Comparison of ENCODE assay signal across 16 cellular contexts in genomic region chr12:132103542-132104308, GRCh38.
"Had no signal": no experiment of that assay in that cellular context is flagged by ENCODE, and none has a peak within 500 bp of the region (broad histone marks: within the 10 kb centered on the region; RNA-seq: fewer than 3 reads in every experiment).

No MANE protein-coding gene starts in this region.

- H3K4me3 Mint-ChIP-seq: activated CD4-positive, alpha-beta T cell treated with anti-CD3 and anti-CD28 coated beads, Interleukin-2, amount 10 ng/mL, durations not matched to agents 24 days and 14 days; activated naive CD8-positive, alpha-beta T cell treated with anti-CD3 and anti-CD28 coated beads, Interleukin-2, amount 10 ng/mL, durations not matched to agents 7 days and 5 days; mesothelial cell of epicardium; stimulated activated memory B cell treated with anti-CD40 and anti-IgM and Interleukin-4, amounts not matched to agents 10 μg/mL and 1 μg/mL and 100 μg/mL, for 72 hours; T-helper 17 cell had no signal

- H3K27me3 ChIP-seq: foreskin keratinocyte had no signal

- H3K27me3 Mint-ChIP-seq: activated CD4-positive, alpha-beta T cell treated with anti-CD3 and anti-CD28 coated beads, Interleukin-2, amount 10 ng/mL, durations not matched to agents 24 days and 14 days; activated naive CD8-positive, alpha-beta T cell treated with anti-CD3 and anti-CD28 coated beads, Interleukin-2, amount 10 ng/mL, durations not matched to agents 7 days and 5 days; stimulated activated memory B cell treated with anti-CD40 and anti-IgM and Interleukin-4, amounts not matched to agents 10 μg/mL and 1 μg/mL and 100 μg/mL, for 72 hours; T-helper 17 cell had no signal

- DNase-seq: activated CD4-positive, alpha-beta T cell treated with anti-CD3 and anti-CD28 coated beads, Interleukin-2, amount 10 ng/mL, durations not matched to agents 24 days and 14 days; activated CD4-positive, CD25-positive, alpha-beta regulatory T cell; activated naive CD4-positive, alpha-beta T cell; activated naive CD8-positive, alpha-beta T cell treated with anti-CD3 and anti-CD28 coated beads, Interleukin-2, amount 10 ng/mL, durations not matched to agents 7 days and 5 days; activated T-cell treated with anti-CD3 and anti-CD28 coated beads for 4 hours; cortex of kidney; effector memory CD4-positive, alpha-beta T cell; foreskin keratinocyte; glutamatergic neuron; hypothalamus; left cardiac atrium; retina; T-helper 17 cell had no signal

- H3K9me3 Mint-ChIP-seq: activated CD4-positive, alpha-beta T cell treated with anti-CD3 and anti-CD28 coated beads, Interleukin-2, amount 10 ng/mL, durations not matched to agents 24 days and 14 days; activated naive CD8-positive, alpha-beta T cell treated with anti-CD3 and anti-CD28 coated beads, Interleukin-2, amount 10 ng/mL, durations not matched to agents 7 days and 5 days; mesothelial cell of epicardium; stimulated activated memory B cell treated with anti-CD40 and anti-IgM and Interleukin-4, amounts not matched to agents 10 μg/mL and 1 μg/mL and 100 μg/mL, for 72 hours had no signal

- H3K4me1 ChIP-seq: foreskin keratinocyte had no signal

- H3K27ac ChIP-seq: foreskin keratinocyte had no signal

- H3K4me1 Mint-ChIP-seq: activated CD4-positive, alpha-beta T cell treated with anti-CD3 and anti-CD28 coated beads, Interleukin-2, amount 10 ng/mL, durations not matched to agents 24 days and 14 days; activated naive CD8-positive, alpha-beta T cell treated with anti-CD3 and anti-CD28 coated beads, Interleukin-2, amount 10 ng/mL, durations not matched to agents 7 days and 5 days; mesothelial cell of epicardium; stimulated activated memory B cell treated with anti-CD40 and anti-IgM and Interleukin-4, amounts not matched to agents 10 μg/mL and 1 μg/mL and 100 μg/mL, for 72 hours had no signal

- ATAC-seq: foreskin keratinocyte; stimulated activated memory B cell treated with anti-CD40 and anti-IgM and Interleukin-4, amounts not matched to agents 10 μg/mL and 1 μg/mL and 100 μg/mL, for 72 hours; T-helper 17 cell had no signal

- H3K4me3 ChIP-seq: lung had no signal

- H3K27ac Mint-ChIP-seq: activated CD4-positive, alpha-beta T cell treated with anti-CD3 and anti-CD28 coated beads, Interleukin-2, amount 10 ng/mL, durations not matched to agents 24 days and 14 days; activated naive CD8-positive, alpha-beta T cell treated with anti-CD3 and anti-CD28 coated beads, Interleukin-2, amount 10 ng/mL, durations not matched to agents 7 days and 5 days; mesothelial cell of epicardium; stimulated activated memory B cell treated with anti-CD40 and anti-IgM and Interleukin-4, amounts not matched to agents 10 μg/mL and 1 μg/mL and 100 μg/mL, for 72 hours; T-helper 17 cell had no signal
